25 cellular contexts compared by ENCODE assay signal in the genomic region with DNA sequence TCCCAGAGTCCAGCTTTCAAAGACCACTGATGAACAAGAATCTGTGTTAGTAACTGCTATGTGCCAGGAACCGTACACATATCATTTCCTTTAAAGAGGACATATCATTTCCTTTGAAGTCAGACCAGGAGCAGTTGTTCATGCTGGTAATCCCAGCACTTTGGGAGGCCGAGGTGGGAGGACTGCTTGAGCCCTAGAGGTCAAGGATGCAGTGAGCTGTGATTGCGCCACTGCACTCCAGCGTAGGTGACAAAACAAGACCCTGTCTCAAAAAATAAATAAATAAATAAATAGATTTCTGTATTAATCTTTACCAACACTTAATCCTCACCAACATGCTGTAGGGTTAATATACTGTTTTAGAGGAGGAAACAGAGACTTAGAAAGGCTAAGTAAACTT.
"Had no signal": no experiment of that assay in that cellular context is flagged by ENCODE, and none has a peak within 500 bp of the region (broad histone marks: within the 10 kb centered on the region; RNA-seq: fewer than 3 reads in every experiment).

No MANE protein-coding gene starts in this region.

- ATAC-seq: foreskin keratinocyte; left cardiac atrium; sciatic nerve; stimulated activated naive CD8-positive, alpha-beta T cell treated with anti-CD3 and anti-CD28 coated beads, Interleukin-15, amount 100 ng/mL, for 72 hours had no signal

- FAIRE-seq: endothelial cell of umbilical vein, kidney, urothelium cell line had no signal

- H3K27me3 ChIP-seq: colonic mucosa, foreskin keratinocyte, spleen, transverse colon had no signal

- H3K36me3 Mint-ChIP-seq: naive B cell had no signal

- H2AFZ ChIP-seq: parathyroid adenoma had no signal

- DNase-seq: colonic mucosa; effector CD4-positive, alpha-beta T cell; endodermal cell; erythroblast; foreskin keratinocyte; kidney; left cardiac atrium; mesendoderm; naive B cell; retina; spleen; stimulated activated CD4-positive, alpha-beta T cell treated with anti-CD3 and anti-CD28 coated beads, Interleukin-15, amount 100 ng/mL, for 24 hours; stimulated activated CD4-positive, alpha-beta T cell treated with anti-CD3 and anti-CD28 coated beads, Interleukin-1b, Interleukin-23, amount 100 ng/mL, for 48 hours; stimulated activated CD4-positive, alpha-beta T cell treated with anti-CD3 and anti-CD28 coated beads, Interleukin-4, amount 100 ng/mL, for 24 hours; stimulated activated naive CD8-positive, alpha-beta T cell treated with anti-CD3 and anti-CD28 coated beads, Interleukin-15, amount 100 ng/mL, for 72 hours; substantia nigra had no signal

- H3K4me1 Mint-ChIP-seq: stimulated activated naive CD8-positive, alpha-beta T cell treated with anti-CD3 and anti-CD28 coated beads, Interleukin-15, amount 100 ng/mL, for 72 hours had no signal

- H3K9ac ChIP-seq: parathyroid adenoma had no signal

- H3K4me3 ChIP-seq: colonic mucosa, prostate gland, spleen, thoracic aorta, transverse colon had no signal

- H3K79me2 ChIP-seq: parathyroid adenoma had no signal

- H3K4me1 ChIP-seq: foreskin keratinocyte, prostate gland had no signal

- H3K36me3 ChIP-seq: colonic mucosa, prostate gland, spleen, thoracic aorta, transverse colon had no signal

- H3K9me3 ChIP-seq: colonic mucosa, prostate gland, spleen, thoracic aorta, transverse colon had no signal

- H3K4me3 Mint-ChIP-seq: endodermal cell; naive B cell; nephron; stimulated activated naive B cell treated with anti-CD40 and anti-IgM and Interleukin-4, amounts not matched to agents 10 μg/mL and 1 μg/mL and 100 μg/mL, for 72 hours; stimulated activated naive CD8-positive, alpha-beta T cell treated with anti-CD3 and anti-CD28 coated beads, Interleukin-15, amount 100 ng/mL, for 72 hours had no signal

- H3K27me3 Mint-ChIP-seq: stimulated activated naive CD8-positive, alpha-beta T cell treated with anti-CD3 and anti-CD28 coated beads, Interleukin-15, amount 100 ng/mL, for 72 hours had no signal

- H3K27ac Mint-ChIP-seq: endodermal cell; nephron; stimulated activated naive B cell treated with anti-CD40 and anti-IgM and Interleukin-4, amounts not matched to agents 10 μg/mL and 1 μg/mL and 100 μg/mL, for 72 hours; stimulated activated naive CD8-positive, alpha-beta T cell treated with anti-CD3 and anti-CD28 coated beads, Interleukin-15, amount 100 ng/mL, for 72 hours had no signal

- H3K27ac ChIP-seq: colonic mucosa, foreskin keratinocyte, parathyroid adenoma, prostate gland, spleen, thoracic aorta, transverse colon had no signal
